Comparison of ENCODE assay signal across 8 cellular contexts in the genomic region with DNA sequence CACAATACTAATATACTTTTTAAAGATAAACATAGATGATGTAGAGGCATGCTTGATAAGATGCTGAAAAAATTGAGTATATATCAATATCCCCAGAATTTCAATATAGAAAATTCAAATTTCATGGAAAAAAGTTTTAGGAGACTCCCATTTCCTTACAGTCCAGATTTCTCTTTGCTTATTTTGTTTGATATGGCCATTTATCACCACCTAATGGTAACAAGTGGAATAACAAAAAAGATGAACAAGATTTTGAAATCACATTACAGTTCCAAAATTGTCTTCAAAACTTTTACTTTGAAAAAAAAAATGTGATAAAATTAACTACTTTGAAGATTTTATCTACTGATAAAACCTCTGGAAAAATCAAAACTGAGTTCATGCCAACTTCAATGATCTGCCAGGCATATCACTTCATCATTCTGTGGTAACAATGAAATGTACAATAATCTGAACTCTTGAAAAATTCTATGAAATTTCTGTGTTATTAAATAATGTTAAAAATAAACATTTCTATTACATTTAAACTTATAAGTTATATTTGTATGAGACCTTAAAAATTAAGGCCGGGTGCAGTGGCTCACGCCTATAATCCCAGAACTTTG. TPM values are rescaled to one million over a fixed set of nuclear protein-coding genes. Genes with fewer than 3 reads are reported as not detected.
DNase-seq lines count a peak whose midpoint lies in the region; ATAC-seq and TF ChIP-seq lines count a peak whose summit lies in the region.

No MANE protein-coding gene starts in this region.

- H3K27me3 ChIP-seq in Panc1 (ENCODE audit: control insufficient read depth, insufficient read depth, low read length) = no peaks in the 10 kb centered on the region
- H3K27me3 ChIP-seq in prostate gland (replicated peaks; ENCODE audit: insufficient read depth) = no peaks in the 10 kb centered on the region

- H3K4me1 ChIP-seq in Panc1 (ENCODE audit: control insufficient read depth, insufficient read depth, low read length) (no peaks in the 10 kb centered on the region), prostate gland (replicated peaks) (peaks cover 6% of the 10 kb centered on the region)

- intact Hi-C loops in Panc1 (cut with micrococcal nuclease; ENCODE audit: unreplicated experiment) (loop anchor here (5.0 kb wide), 1 partner anchor 404 kb away; no protein-coding TSS in a partner anchor), prostate gland (cut with DNase I) (loop anchor here (1.0 to 5.0 kb wide), 3 partner anchors 154 to 404 kb away; no protein-coding TSS in a partner anchor)

- BruUV-seq in Panc1 (replicated peaks; lab: Mats Ljungman, UMichigan) = no TSS peak

- no peak overlapping the region for H3K4me3 ChIP-seq in Panc1 (ENCODE audit: low read depth in 2 of 2, low read length in 2 of 2)
- no peak overlapping the region for H3K4me3 ChIP-seq in prostate gland

- H3K27ac ChIP-seq in Panc1 (ENCODE audit: low read length) = no peak overlapping the region
- H3K27ac ChIP-seq in prostate gland = peak overlapping the region in 1 of 2 donors; percentile 19

- TF ChIP-seq POLR2A in prostate gland (IDR thresholded peaks at IDR 0.05) = no peak

- no peaks in the 10 kb centered on the region for H3K9me3 ChIP-seq in Panc1 (ENCODE audit: control insufficient read depth, insufficient read depth, low read depth, low read length)
- no peaks in the 10 kb centered on the region for H3K9me3 ChIP-seq in prostate gland

- no peaks in the 10 kb centered on the region for H3K36me3 ChIP-seq in Panc1 (ENCODE audit: control insufficient read depth, insufficient read depth, low read length)
- peaks cover 0 to 2% of the 10 kb centered on the region in 2 donors for H3K36me3 ChIP-seq in prostate gland

- CTCF ChIA-PET in Panc1 (lab: Charles Lee) = no interaction called here

- WGBS in prostate gland = 88% methylated on average over 2 of the region's 2 CpGs

- POLR2A ChIA-PET in Panc1 (lab: Charles Lee) = no interaction called here

- in situ Hi-C loops in Panc1 (cut with HindIII; ENCODE audit: low pct_unique_long_range_greater_than_20kb, low sequenced_read_pairs) = no loop called here

- DNase-seq in A172 (ENCODE audit: low spot score) = peak; percentile 11
- DNase-seq in GM10266 (ENCODE audit: extremely low spot score) = peak; percentile 37
- no peak for DNase-seq in Panc1 (ENCODE audit: low read depth, low spot score)
- peak; percentile 53 for DNase-seq in fibroblast of gingiva (ENCODE audit: low read depth)
- no peak for DNase-seq in prostate gland (ENCODE audit: low spot score)
- no peak for DNase-seq in NCI-H187 treated with DMSO at 0.1 percent for 48 hours (lab: John Stamatoyannopoulos, UW)

- ATAC-seq in Panc1 = no peak
- ATAC-seq in GM19452 (IDR thresholded peaks at IDR 0.05; ENCODE audit: unreplicated experiment) = no peak
- no peak for ATAC-seq in GM19397 (IDR thresholded peaks at IDR 0.05; ENCODE audit: unreplicated experiment)

- peak; percentile 54 for TF ChIP-seq CTCF in GM10266 (IDR thresholded peaks at IDR 0.05; ENCODE audit: control insufficient read depth, insufficient read depth, low read depth, missing control alignments)
- peak; percentile 47; the same call in 1 of the 2 replicates for TF ChIP-seq CTCF in Panc1 (IDR thresholded peaks at IDR 0.05)
- TF ChIP-seq CTCF in prostate gland (IDR thresholded peaks at IDR 0.05) = peak in 3 of 4 experiments; percentile 64 to 85 (median 67)

RNA-seq across cellular contexts. Expression of gene MIPEP, which starts 17.5 kb away (rescaled TPM):
- total RNA-seq in A172 (2014; rRNA removed; shearing (Covaris generic)) = 25.7 and 41.6 TPM in 2 replicates
- total RNA-seq in Panc1 (2021; ENCODE audit: unreplicated experiment) (13.8 TPM), prostate gland (10 to 100 TPM; 26.2 to 27.1 TPM)
- 9.0 TPM for polyA plus RNA-seq in Panc1 (2012; ENCODE audit: insufficient read length)

RNA-seq across cellular contexts. Expression of gene C1QTNF9B, which starts 25.6 kb away (rescaled TPM):
- total RNA-seq in A172 (2014; rRNA removed; shearing (Covaris generic)) = not detected in 2 replicates
- total RNA-seq in Panc1 (2021; ENCODE audit: unreplicated experiment) = not detected
- not detected for polyA plus RNA-seq in Panc1 (2012; ENCODE audit: insufficient read length)
- total RNA-seq in prostate gland = 1 to 10 TPM in 1 of 2 donors, not detected in 1; 2.4 TPM

Comparison
In these comparisons a context has a peak if more than half of its experiments do, and no peak if none do; other contexts are left out.
1. DNase-seq: peak in A172 (single experiment), GM10266 (single experiment) and fibroblast of gingiva (single experiment); none in Panc1 (single experiment), prostate gland (single experiment) and NCI-H187 treated with DMSO at 0.1 percent for 48 hours (single experiment).
2. Peak in every context shown above with its lines, with median percentiles within 50 percentile points of each other: CTCF ChIP-seq.